In genomic region chr1:42943728-42944127, GRCh38 we compare ENCODE assay signal across 10 cellular contexts. TPM values are rescaled to one million over a fixed set of nuclear protein-coding genes. Genes with fewer than 3 reads are reported as not detected.
DNase-seq lines count a peak whose midpoint lies in the region; ATAC-seq and TF ChIP-seq lines count a peak whose summit lies in the region.
"Had no signal": no experiment of that assay in that cellular context is flagged by ENCODE, and none has a peak within 500 bp of the region (broad histone marks: within the 10 kb centered on the region; RNA-seq: fewer than 3 reads in every experiment).

No MANE protein-coding gene starts in this region.

- peaks cover 74% of the 10 kb centered on the region for H3K36me3 Mint-ChIP-seq in activated CD4-positive, alpha-beta T cell treated with anti-CD3 and anti-CD28 coated beads for 36 hours (ENCODE audit: low read depth)
- peaks cover 43% of the 10 kb centered on the region for H3K36me3 Mint-ChIP-seq in activated T-helper 1 cell treated with anti-CD3 and anti-CD28 coated beads, Interleukin-12 subunit alpha, Interleukin-12 subunit beta, Interleukin-2, Interleukin-4 antibody, amounts not matched to agents 30 ng/mL and 10 ng/mL and 1 ng/mL, durations not matched to agents 14 hours and 24 hours and 36 hours (ENCODE audit: low read depth)

- H3K4me1 ChIP-seq in stomach = peaks cover 76 to 100% (median 95%) of the 10 kb centered on the region in 4 donors

- TF ChIP-seq EP300 in stomach (IDR thresholded peaks at IDR 0.05) = no peak

- intact Hi-C loops in activated CD4-positive, alpha-beta T cell treated with anti-CD3 and anti-CD28 coated beads for 36 hours (cut with DNase I, micrococcal nuclease) = no loop called here
- intact Hi-C loops in activated T-helper 1 cell treated with anti-CD3 and anti-CD28 coated beads, Interleukin-12 subunit alpha, Interleukin-12 subunit beta, Interleukin-2, Interleukin-4 antibody, amounts not matched to agents 30 ng/mL and 10 ng/mL and 1 ng/mL, durations not matched to agents 14 hours and 24 hours and 36 hours (cut with micrococcal nuclease) = loop anchor here (1.0 to 2.0 kb wide), 2 partner anchors 8 to 19 kb away; no protein-coding TSS in a partner anchor
- intact Hi-C loops in left colon (cut with DNase I, micrococcal nuclease) (no loop called here), stomach (cut with DNase I; ENCODE audit: low total_unique reads) (no loop called here)

- TF ChIP-seq CTCF in stomach (IDR thresholded peaks at IDR 0.05) = no peak

- WGBS in stomach, 5 donors = 39 to 61% (median 50%) methylated on average over 6 of the region's 6 CpGs

- H3K27me3 ChIP-seq in stomach = no peaks in the 10 kb centered on the region

- peak overlapping the region; percentile 58 for H3K27ac Mint-ChIP-seq in activated CD4-positive, alpha-beta T cell treated with anti-CD3 and anti-CD28 coated beads for 36 hours
- H3K27ac Mint-ChIP-seq in activated T-helper 1 cell treated with anti-CD3 and anti-CD28 coated beads, Interleukin-12 subunit alpha, Interleukin-12 subunit beta, Interleukin-2, Interleukin-4 antibody, amounts not matched to agents 30 ng/mL and 10 ng/mL and 1 ng/mL, durations not matched to agents 14 hours and 24 hours and 36 hours = peak overlapping the region; percentile 79

- H3K27ac ChIP-seq in stomach = peak overlapping the region; percentile 67 to 86 (median 81)

- H3K4me3 Mint-ChIP-seq in activated CD4-positive, alpha-beta T cell treated with anti-CD3 and anti-CD28 coated beads for 36 hours = no peak overlapping the region
- peak overlapping the region; percentile 65 for H3K4me3 Mint-ChIP-seq in activated T-helper 1 cell treated with anti-CD3 and anti-CD28 coated beads, Interleukin-12 subunit alpha, Interleukin-12 subunit beta, Interleukin-2, Interleukin-4 antibody, amounts not matched to agents 30 ng/mL and 10 ng/mL and 1 ng/mL, durations not matched to agents 14 hours and 24 hours and 36 hours

- DNase-seq in activated CD4-positive, alpha-beta T cell treated with anti-CD3 and anti-CD28 coated beads for 36 hours = no peak
- no peak for DNase-seq in activated CD4-positive, alpha-beta T cell treated with anti-CD3 and anti-CD28 coated beads, Interleukin-2, amount 50 U/mL, for 48 hours
- DNase-seq in activated T-helper 1 cell treated with anti-CD3 and anti-CD28 coated beads, Interleukin-12 subunit alpha, Interleukin-12 subunit beta, Interleukin-2, Interleukin-4 antibody, amounts not matched to agents 30 ng/mL and 10 ng/mL and 1 ng/mL, durations not matched to agents 14 hours and 24 hours and 36 hours (ENCODE audit: low spot score) = no peak
- DNase-seq in left colon (no peak), stomach (no peak), germinal center (ENCODE audit: low spot score) (no peak), DMS79 treated with DMSO at 0.1 percent for 48 hours (lab: John Stamatoyannopoulos, UW) (no peak)
- DNase-seq: ACHN, NCI-H2107 had no signal

- H3K9me3 Mint-ChIP-seq in activated CD4-positive, alpha-beta T cell treated with anti-CD3 and anti-CD28 coated beads for 36 hours (ENCODE audit: low read depth) = no peaks in the 10 kb centered on the region
- no peaks in the 10 kb centered on the region for H3K9me3 Mint-ChIP-seq in activated T-helper 1 cell treated with anti-CD3 and anti-CD28 coated beads, Interleukin-12 subunit alpha, Interleukin-12 subunit beta, Interleukin-2, Interleukin-4 antibody, amounts not matched to agents 30 ng/mL and 10 ng/mL and 1 ng/mL, durations not matched to agents 14 hours and 24 hours and 36 hours

- H3K9me3 ChIP-seq in stomach = no peaks in the 10 kb centered on the region

- CTCF ChIA-PET in activated CD4-positive, alpha-beta T cell treated with anti-CD3 and anti-CD28 coated beads for 36 hours (lab: Charles Lee) = interaction anchor here (0.7 to 1.5 kb wide), 3 partner anchors 21 to 405 kb away, joined by 3 to 8 read pairs (median 4); no protein-coding TSS in a partner anchor

- TF ChIP-seq POLR2A in stomach (IDR thresholded peaks at IDR 0.05) = no peak

- H3K4me3 ChIP-seq in stomach = no peak overlapping the region

- no peaks in the 10 kb centered on the region for H3K27me3 Mint-ChIP-seq in activated CD4-positive, alpha-beta T cell treated with anti-CD3 and anti-CD28 coated beads for 36 hours
- no peaks in the 10 kb centered on the region for H3K27me3 Mint-ChIP-seq in activated T-helper 1 cell treated with anti-CD3 and anti-CD28 coated beads, Interleukin-12 subunit alpha, Interleukin-12 subunit beta, Interleukin-2, Interleukin-4 antibody, amounts not matched to agents 30 ng/mL and 10 ng/mL and 1 ng/mL, durations not matched to agents 14 hours and 24 hours and 36 hours (ENCODE audit: insufficient read depth)

- POLR2A ChIA-PET in activated CD4-positive, alpha-beta T cell treated with anti-CD3 and anti-CD28 coated beads for 36 hours (lab: Charles Lee) = interaction anchor here (2.2 kb wide), 1 partner anchor 10 kb away, joined by 10 read pairs; no protein-coding TSS in a partner anchor

- peaks cover 92% of the 10 kb centered on the region for H3K4me1 Mint-ChIP-seq in activated CD4-positive, alpha-beta T cell treated with anti-CD3 and anti-CD28 coated beads for 36 hours
- peaks cover 97% of the 10 kb centered on the region for H3K4me1 Mint-ChIP-seq in activated T-helper 1 cell treated with anti-CD3 and anti-CD28 coated beads, Interleukin-12 subunit alpha, Interleukin-12 subunit beta, Interleukin-2, Interleukin-4 antibody, amounts not matched to agents 30 ng/mL and 10 ng/mL and 1 ng/mL, durations not matched to agents 14 hours and 24 hours and 36 hours (ENCODE audit: low read depth)

- H3K36me3 ChIP-seq in stomach = peaks cover 0 to 12% (median 5%) of the 10 kb centered on the region in 4 donors

- ATAC-seq in activated CD4-positive, alpha-beta T cell treated with anti-CD3 and anti-CD28 coated beads for 36 hours = no peak
- peak; percentile 3 for ATAC-seq in left colon
- ATAC-seq in HG03457 (IDR thresholded peaks at IDR 0.05; ENCODE audit: unreplicated experiment) = no peak

RNA-seq across cellular contexts. Expression of gene SLC2A1, which starts 14.9 kb away (rescaled TPM):
- 100 to 1,000 TPM; 115 to 125 TPM for total RNA-seq in activated CD4-positive, alpha-beta T cell treated with anti-CD3 and anti-CD28 coated beads for 36 hours
- total RNA-seq in activated T-helper 1 cell treated with anti-CD3 and anti-CD28 coated beads, Interleukin-12 subunit alpha, Interleukin-12 subunit beta, Interleukin-2, Interleukin-4 antibody, amounts not matched to agents 30 ng/mL and 10 ng/mL and 1 ng/mL, durations not matched to agents 14 hours and 24 hours and 36 hours = 111 and 120 TPM in 2 replicates
- total RNA-seq in left colon = 10 to 100 TPM; 59.0 to 82.7 TPM
- 10 to 100 TPM in 3 of 5 donors, 1 to 10 TPM in 2; 1.2 to 32.5 (median 28.1) TPM for total RNA-seq in stomach
- polyA plus RNA-seq in stomach = 10 to 100 TPM in 1 of 3 donors, 1 to 10 TPM in 2; 4.3 to 39.8 (median 8.4) TPM
